Comparison of ENCODE assay signal across 9 cellular contexts in the genomic region with DNA sequence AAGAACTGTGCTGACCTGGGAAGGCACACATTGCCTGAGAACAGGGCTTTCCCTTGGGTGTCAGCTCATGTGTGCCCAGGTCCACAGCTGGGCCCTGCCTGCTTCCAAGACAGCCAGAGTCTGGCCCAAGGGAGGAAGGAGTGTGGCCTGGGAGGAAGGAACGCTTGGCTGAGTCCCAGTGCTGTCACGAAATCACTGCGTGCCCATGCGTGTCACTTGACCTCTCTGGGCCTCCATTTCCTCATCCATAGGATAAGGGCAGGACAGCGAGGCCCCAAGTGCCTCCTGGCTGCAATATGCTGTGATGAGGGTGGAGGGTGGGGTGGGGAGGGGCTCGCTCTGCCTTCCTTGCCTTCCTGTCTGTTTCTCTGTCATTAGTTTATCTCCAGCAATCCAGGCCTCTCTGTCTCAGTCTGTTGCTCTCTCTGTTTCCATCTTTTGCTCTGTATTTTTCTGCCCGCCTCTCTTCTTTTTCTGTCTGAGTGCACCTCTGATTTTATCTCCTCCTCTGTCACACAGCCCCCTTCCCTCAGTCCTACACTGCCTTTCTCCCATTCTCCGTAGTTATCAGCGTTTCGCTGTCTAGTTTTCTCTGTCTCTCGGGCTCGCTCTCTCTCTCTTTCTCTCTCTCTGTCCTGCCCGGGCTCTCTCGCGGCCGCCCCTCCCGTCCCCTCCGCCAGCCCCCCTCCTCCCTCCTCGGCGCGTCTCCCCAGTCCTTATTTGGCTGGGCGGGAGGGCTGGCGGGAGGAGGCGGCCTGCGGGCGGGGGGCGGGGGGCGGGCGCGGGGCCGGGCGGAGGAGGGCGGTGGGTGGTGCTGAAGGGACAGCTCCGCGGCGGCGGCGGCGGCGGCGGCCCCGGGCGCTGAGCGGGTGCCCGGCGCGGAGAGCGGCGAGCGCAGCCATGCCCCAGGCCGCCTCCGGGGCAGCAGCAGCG. TPM values are rescaled to one million over a fixed set of nuclear protein-coding genes. Genes with fewer than 3 reads are reported as not detected.
A peak's percentile ranks its signal among the peaks of the same experiment; 100 is the strongest.
DNase-seq lines count a peak whose midpoint lies in the region; ATAC-seq and TF ChIP-seq lines count a peak whose summit lies in the region.
"Had no signal": no experiment of that assay in that cellular context is flagged by ENCODE, and none has a peak within 500 bp of the region (broad histone marks: within the 10 kb centered on the region; RNA-seq: fewer than 3 reads in every experiment).

A gene (plus strand): TSS at position 842 of the 933 bp plus-strand sequence. CDS start 154 bp downstream, outside the sequence.

- no peak for ATAC-seq in GM19397 (IDR thresholded peaks at IDR 0.05; ENCODE audit: unreplicated experiment)

- H3K27ac ChIP-seq in cingulate gyrus (ENCODE audit: low read depth, low read length), result peak within 1 kb of the TSS; percentile 60
- H3K27ac ChIP-seq in liver (ENCODE audit: low read depth in 1 of 2, low read length in 2 of 2), result no peak within 1 kb of the TSS

- H3K9ac ChIP-seq in liver (ENCODE audit: low read depth in 1 of 2, low read length in 2 of 2), result no peak within 1 kb of the TSS

- no peak for TF ChIP-seq RAD21 in liver (IDR thresholded peaks at IDR 0.05)

- H3K4me1 ChIP-seq in liver (ENCODE audit: control insufficient read depth in 4 of 4, insufficient read depth in 4 of 4, low read length in 3 of 4), result peaks cover 2 to 9% (median 5%) of the 10 kb centered on the region in 4 donors

- peak; percentile 35 for DNase-seq in CD1c-positive myeloid dendritic cell (ENCODE audit: extremely low spot score)
- DNase-seq in NCI-H1092 treated with DMSO at 0.1 percent for 48 hours (lab: John Stamatoyannopoulos, UW), result peak; percentile 72
- DNase-seq in activated CD4-positive, alpha-beta T cell treated with anti-CD3 and anti-CD28 coated beads for 24 hours (ENCODE audit: low read depth in 2 of 2), result peak; percentile 16 to 26
- DNase-seq in stimulated activated CD8-positive, alpha-beta memory T cell treated with anti-CD3 and anti-CD28 coated beads, Interleukin-12 subunit alpha, Interleukin-12 subunit beta, amount 100 ng/mL, for 24 hours (ENCODE audit: extremely low read depth), result peak; percentile 16
- no peak for DNase-seq in SW480 (ENCODE audit: low spot score)

- H3K9me3 ChIP-seq in liver (ENCODE audit: control insufficient read depth in 4 of 4, low read length in 3 of 4), result no peaks in the 10 kb centered on the region

- WGBS in liver, result 8% methylated on average over 53 of the region's 53 CpGs

- no peak for TF ChIP-seq CTCF in liver (IDR thresholded peaks at IDR 0.05; ENCODE audit: low read depth, low read length, missing input control)

- peak within 1 kb of the TSS in 1 of 3 donors; percentile 35 for H3K4me3 ChIP-seq in liver (ENCODE audit: low read depth in 1 of 3, low read length in 3 of 3)

- no peaks in the 10 kb centered on the region for H3K36me3 ChIP-seq in liver (ENCODE audit: control insufficient read depth in 4 of 4, insufficient read depth in 3 of 4, low read depth in 1 of 4, low read length in 3 of 4)

- H3K27me3 ChIP-seq in liver (ENCODE audit: control insufficient read depth in 4 of 4, insufficient read depth in 4 of 4, low read length in 3 of 4), result peaks cover 0 to 12% (median 6%) of the 10 kb centered on the region in 4 donors

TF ChIP-seq in liver, 16 proteins besides CTCF, POLR2A, EP300 and RAD21:
- TF ChIP-seq HNF4A (conservative IDR thresholded peaks at IDR 0.05) (no peak), EGR1 (IDR thresholded peaks at IDR 0.05; ENCODE audit: low read depth in 2 of 2) (no peak), FOXA2 (IDR thresholded peaks at IDR 0.05) (no peak), SP1 (IDR thresholded peaks at IDR 0.05) (no peak), RXRA (IDR thresholded peaks at IDR 0.05) (no peak), YY1 (IDR thresholded peaks at IDR 0.05) (no peak), JUND (IDR thresholded peaks at IDR 0.05) (no peak), HNF4G (IDR thresholded peaks at IDR 0.05) (no peak), TAF1 (conservative IDR thresholded peaks at IDR 0.05) (no peak), NR2F2 (IDR thresholded peaks at IDR 0.05) (peak; percentile 28)
- TF ChIP-seq, protein P1, sequence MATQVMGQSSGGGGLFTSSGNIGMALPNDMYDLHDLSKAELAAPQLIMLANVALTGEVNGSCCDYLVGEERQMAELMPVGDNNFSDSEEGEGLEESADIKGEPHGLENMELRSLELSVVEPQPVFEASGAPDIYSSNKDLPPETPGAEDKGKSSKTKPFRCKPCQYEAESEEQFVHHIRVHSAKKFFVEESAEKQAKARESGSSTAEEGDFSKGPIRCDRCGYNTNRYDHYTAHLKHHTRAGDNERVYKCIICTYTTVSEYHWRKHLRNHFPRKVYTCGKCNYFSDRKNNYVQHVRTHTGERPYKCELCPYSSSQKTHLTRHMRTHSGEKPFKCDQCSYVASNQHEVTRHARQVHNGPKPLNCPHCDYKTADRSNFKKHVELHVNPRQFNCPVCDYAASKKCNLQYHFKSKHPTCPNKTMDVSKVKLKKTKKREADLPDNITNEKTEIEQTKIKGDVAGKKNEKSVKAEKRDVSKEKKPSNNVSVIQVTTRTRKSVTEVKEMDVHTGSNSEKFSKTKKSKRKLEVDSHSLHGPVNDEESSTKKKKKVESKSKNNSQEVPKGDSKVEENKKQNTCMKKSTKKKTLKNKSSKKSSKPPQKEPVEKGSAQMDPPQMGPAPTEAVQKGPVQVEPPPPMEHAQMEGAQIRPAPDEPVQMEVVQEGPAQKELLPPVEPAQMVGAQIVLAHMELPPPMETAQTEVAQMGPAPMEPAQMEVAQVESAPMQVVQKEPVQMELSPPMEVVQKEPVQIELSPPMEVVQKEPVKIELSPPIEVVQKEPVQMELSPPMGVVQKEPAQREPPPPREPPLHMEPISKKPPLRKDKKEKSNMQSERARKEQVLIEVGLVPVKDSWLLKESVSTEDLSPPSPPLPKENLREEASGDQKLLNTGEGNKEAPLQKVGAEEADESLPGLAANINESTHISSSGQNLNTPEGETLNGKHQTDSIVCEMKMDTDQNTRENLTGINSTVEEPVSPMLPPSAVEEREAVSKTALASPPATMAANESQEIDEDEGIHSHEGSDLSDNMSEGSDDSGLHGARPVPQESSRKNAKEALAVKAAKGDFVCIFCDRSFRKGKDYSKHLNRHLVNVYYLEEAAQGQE (IDR thresholded peaks at IDR 0.05), result peak; percentile 89
- TF ChIP-seq, protein P2, sequence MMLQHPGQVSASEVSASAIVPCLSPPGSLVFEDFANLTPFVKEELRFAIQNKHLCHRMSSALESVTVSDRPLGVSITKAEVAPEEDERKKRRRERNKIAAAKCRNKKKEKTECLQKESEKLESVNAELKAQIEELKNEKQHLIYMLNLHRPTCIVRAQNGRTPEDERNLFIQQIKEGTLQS (IDR thresholded peaks at IDR 0.05), result no peak

RNA-seq across cellular contexts. Expression of the gene that starts here (rescaled TPM):
- total RNA-seq in liver, result 1 to 10 TPM in 1 of 2 donors, not detected in 1; 6.6 TPM
- 1 to 10 TPM in 1 of 2 donors, under 1 TPM in 1; 0.78 to 2.6 TPM for polyA plus RNA-seq in liver
- total RNA-seq: dermis microvascular lymphatic vessel endothelial cell had no signal
